Comparison of ENCODE assay signal across 20 cellular contexts in genomic region chr15:20368974-20369373, GRCh38.
A peak's percentile ranks its signal among the peaks of the same experiment; 100 is the strongest.
DNase-seq lines count a peak whose midpoint lies in the region; ATAC-seq, FAIRE-seq and TF ChIP-seq lines count a peak whose summit lies in the region.
"Had no signal": no experiment of that assay in that cellular context is flagged by ENCODE, and none has a peak within 500 bp of the region (broad histone marks: within the 10 kb centered on the region; RNA-seq: fewer than 3 reads in every experiment).

No MANE protein-coding gene starts in this region.

- TF ChIP-seq CTCF in kidney (IDR thresholded peaks at IDR 0.05; ENCODE audit: borderline replicate concordance, extremely low read depth, insufficient read depth), result no peak

- no peak for DNase-seq in kidney
- DNase-seq in activated naive CD8-positive, alpha-beta T cell treated with anti-CD3 and anti-CD28 coated beads for 36 hours, result no peak
- DNase-seq in activated CD8-positive, alpha-beta memory T cell treated with anti-CD3 and anti-CD28 coated beads, Interleukin-2, amount 50 U/mL, for 48 hours, result no peak
- DNase-seq: AML-193; Caco-2; CD4-positive, alpha-beta T cell; DMS153; DMS79; GF-D8; GOT3; H7; HFFc6 had no signal

- no peak overlapping the region for H3K27ac ChIP-seq in kidney (ENCODE audit: low read depth in 2 of 2, low read length in 2 of 2)
- H3K27ac ChIP-seq: A549, C4-2B had no signal

- no peaks in the 10 kb centered on the region for H3K36me3 Mint-ChIP-seq in activated naive CD8-positive, alpha-beta T cell treated with anti-CD3 and anti-CD28 coated beads for 36 hours
- H3K36me3 Mint-ChIP-seq: IgD-negative memory B cell had no signal

- no peaks in the 10 kb centered on the region for H3K9me3 Mint-ChIP-seq in activated naive CD8-positive, alpha-beta T cell treated with anti-CD3 and anti-CD28 coated beads for 36 hours
- H3K9me3 Mint-ChIP-seq: CD4-positive, alpha-beta T cell; HFFc6; IgD-negative memory B cell had no signal

- H3K9me3 ChIP-seq in endocrine pancreas (ENCODE audit: control insufficient read depth, low read length) (no peaks in the 10 kb centered on the region), kidney (ENCODE audit: control insufficient read depth in 1 of 2, low read length in 2 of 2) (peaks cover 0 to 3% of the 10 kb centered on the region in 2 donors)
- H3K9me3 ChIP-seq: Caco-2 had no signal

- intact Hi-C loops in kidney (cut with DNase I), result no loop called here

- no peaks in the 10 kb centered on the region for H3K27me3 Mint-ChIP-seq in activated naive CD8-positive, alpha-beta T cell treated with anti-CD3 and anti-CD28 coated beads for 36 hours
- H3K27me3 Mint-ChIP-seq: CD4-positive, alpha-beta T cell; IgD-negative memory B cell had no signal

- ATAC-seq in HG02852 (IDR thresholded peaks at IDR 0.05; ENCODE audit: unreplicated experiment), result no peak
- ATAC-seq: A549, HCT116, HepG2 had no signal

- H3K36me3 ChIP-seq in endocrine pancreas (ENCODE audit: control insufficient read depth, insufficient read depth, low read length) (no peaks in the 10 kb centered on the region), kidney (ENCODE audit: control insufficient read depth in 1 of 2, insufficient read depth in 2 of 2, low read length in 2 of 2) (no peaks in the 10 kb centered on the region)

- H3K9ac ChIP-seq in endocrine pancreas (ENCODE audit: control insufficient read depth, insufficient read depth, low read length) (no peak overlapping the region), kidney (ENCODE audit: low read length in 2 of 2) (no peak overlapping the region)

- H3K4me1 ChIP-seq in endocrine pancreas (ENCODE audit: control insufficient read depth, insufficient read depth, low read length), result no peaks in the 10 kb centered on the region
- H3K4me1 ChIP-seq in kidney (ENCODE audit: control insufficient read depth in 1 of 2, insufficient read depth in 1 of 2, low read depth in 1 of 2, low read length in 2 of 2), result no peaks in the 10 kb centered on the region
- H3K4me1 ChIP-seq: A549, Caco-2 had no signal

- H3K4me1 Mint-ChIP-seq in activated naive CD8-positive, alpha-beta T cell treated with anti-CD3 and anti-CD28 coated beads for 36 hours, result no peaks in the 10 kb centered on the region
- H3K4me1 Mint-ChIP-seq: IgD-negative memory B cell had no signal

- peaks cover 5% of the 10 kb centered on the region for H3K27me3 ChIP-seq in endocrine pancreas (ENCODE audit: control insufficient read depth, insufficient read depth, low read length)

- no peak overlapping the region for H3K27ac Mint-ChIP-seq in activated naive CD8-positive, alpha-beta T cell treated with anti-CD3 and anti-CD28 coated beads for 36 hours
- H3K27ac Mint-ChIP-seq: CD4-positive, alpha-beta T cell; HFFc6; IgD-negative memory B cell had no signal

- peak overlapping the region; percentile 5 for H3K4me3 ChIP-seq in endocrine pancreas (ENCODE audit: control insufficient read depth, insufficient read depth, low read length)
- H3K4me3 ChIP-seq in kidney (ENCODE audit: low read length in 2 of 2), result no peak overlapping the region
- H3K4me3 ChIP-seq: A549 had no signal

- H3K4me3 Mint-ChIP-seq in activated naive CD8-positive, alpha-beta T cell treated with anti-CD3 and anti-CD28 coated beads for 36 hours, result no peak overlapping the region
- H3K4me3 Mint-ChIP-seq: CD4-positive, alpha-beta T cell; HFFc6; IgD-negative memory B cell had no signal

- FAIRE-seq in TTC549 (lab: Jason Lieb, UNC), result peak; percentile 97
- peak; percentile 98 for FAIRE-seq in kidney (lab: Jason Lieb, UNC)
- FAIRE-seq: HepG2 had no signal
